Comparison of ENCODE assay signal across 11 cellular contexts in the genomic region with DNA sequence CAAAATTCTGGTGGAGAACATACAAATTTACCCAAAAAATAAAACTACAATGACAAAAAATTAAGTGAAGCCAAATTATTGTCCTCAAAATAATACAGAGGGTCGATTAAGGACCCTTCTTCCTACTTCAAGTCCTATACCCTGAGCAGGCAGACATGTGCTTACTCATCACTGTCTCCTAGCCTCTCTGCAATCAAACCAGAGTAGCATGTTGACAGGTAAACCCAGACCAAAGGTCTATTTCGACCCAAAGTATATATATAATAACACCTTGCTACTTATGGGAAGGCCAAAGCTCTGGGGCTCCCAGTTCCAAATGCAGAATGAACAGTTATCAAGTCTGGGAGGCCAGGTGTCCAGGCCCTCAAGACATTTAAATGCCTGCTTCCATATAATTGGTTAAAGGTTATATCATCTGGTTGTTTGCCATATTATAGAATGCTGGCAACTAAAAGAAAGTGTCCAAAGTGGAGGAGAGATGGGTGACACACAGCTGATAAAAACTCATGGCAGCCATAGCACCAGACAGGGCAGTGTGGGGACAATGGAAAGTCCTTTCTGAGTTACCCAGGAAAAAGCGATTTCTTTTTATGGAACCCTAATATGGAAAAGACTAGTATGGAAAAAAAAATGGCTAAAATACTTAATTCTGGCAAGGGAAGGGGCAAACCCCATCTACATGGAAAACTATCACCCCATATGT. TPM values are rescaled to one million over a fixed set of nuclear protein-coding genes. Genes with fewer than 3 reads are reported as not detected.
DNase-seq lines count a peak whose midpoint lies in the region; ATAC-seq and TF ChIP-seq lines count a peak whose summit lies in the region.
"Had no signal": no experiment of that assay in that cellular context is flagged by ENCODE, and none has a peak within 500 bp of the region (broad histone marks: within the 10 kb centered on the region; RNA-seq: fewer than 3 reads in every experiment).

No MANE protein-coding gene starts in this region.

- peaks cover 69% of the 10 kb centered on the region for H3K4me1 Mint-ChIP-seq in activated CD4-positive, alpha-beta T cell treated with anti-CD3 and anti-CD28 coated beads, Interleukin-2, amount 10 ng/mL, durations not matched to agents 24 days and 14 days
- H3K4me1 Mint-ChIP-seq in central memory CD8-positive, alpha-beta T cell, result peaks cover 67% of the 10 kb centered on the region

- H3K4me3 ChIP-seq in spleen (no peak overlapping the region), HAP-1 (no peak overlapping the region)

- H3K4me3 Mint-ChIP-seq in activated CD4-positive, alpha-beta T cell treated with anti-CD3 and anti-CD28 coated beads, Interleukin-2, amount 10 ng/mL, durations not matched to agents 24 days and 14 days, result peak overlapping the region; percentile 55
- peak overlapping the region; percentile 6 for H3K4me3 Mint-ChIP-seq in central memory CD8-positive, alpha-beta T cell

- DNase-seq in activated CD4-positive, alpha-beta T cell treated with anti-CD3 and anti-CD28 coated beads, Interleukin-2, amount 10 ng/mL, durations not matched to agents 24 days and 14 days, result no peak
- no peak for DNase-seq in activated CD4-positive, alpha-beta T cell treated with anti-CD3 and anti-CD28 coated beads for 1 hour
- DNase-seq in central memory CD8-positive, alpha-beta T cell (ENCODE audit: low spot score in 2 of 2), result no peak
- DNase-seq in spleen (no peak), HAP-1 (ENCODE audit: low spot score in 2 of 2) (no peak), mesenteric fat pad (ENCODE audit: low spot score) (no peak)
- DNase-seq: NCI-H2107 had no signal

- peaks cover 57% of the 10 kb centered on the region for H3K36me3 Mint-ChIP-seq in activated CD4-positive, alpha-beta T cell treated with anti-CD3 and anti-CD28 coated beads, Interleukin-2, amount 10 ng/mL, durations not matched to agents 24 days and 14 days (ENCODE audit: low read depth)
- H3K36me3 Mint-ChIP-seq in central memory CD8-positive, alpha-beta T cell (ENCODE audit: insufficient read depth), result peaks cover 23% of the 10 kb centered on the region

- in situ Hi-C loops in HAP-1 (cut with MboI; ENCODE audit: low sequenced_read_pairs), result no loop called here

- no peaks in the 10 kb centered on the region for H3K27me3 ChIP-seq in spleen (replicated peaks in 1 of 7)
- H3K27me3 ChIP-seq in HAP-1 (ENCODE audit: low read depth), result no peaks in the 10 kb centered on the region

- WGBS in spleen, 5 donors, result 83 to 92% (median 91%) methylated on average over 3 of the region's 3 CpGs

- no peaks in the 10 kb centered on the region for H3K9me3 Mint-ChIP-seq in activated CD4-positive, alpha-beta T cell treated with anti-CD3 and anti-CD28 coated beads, Interleukin-2, amount 10 ng/mL, durations not matched to agents 24 days and 14 days
- H3K9me3 Mint-ChIP-seq in central memory CD8-positive, alpha-beta T cell, result no peaks in the 10 kb centered on the region
- H3K9me3 Mint-ChIP-seq: IgD-negative memory B cell had no signal

- intact Hi-C loops in activated CD4-positive, alpha-beta T cell treated with anti-CD3 and anti-CD28 coated beads, Interleukin-2, amount 10 ng/mL, durations not matched to agents 24 days and 14 days (cut with micrococcal nuclease), result loop anchor here (1.0 to 5.0 kb wide), 6 partner anchors 10 to 1729 kb away; no protein-coding TSS in a partner anchor
- intact Hi-C loops in spleen (cut with DNase I; ENCODE audit: low total_unique reads), result loop anchor here (10.0 kb wide), 1 partner anchor 48 kb away; no protein-coding TSS in a partner anchor

- TF ChIP-seq CTCF in spleen (IDR thresholded peaks at IDR 0.05 in 8 of 11, conservative IDR thresholded peaks at IDR 0.05 in 3 of 11), result no peak

- peaks cover 0 to 56% (median 7%) of the 10 kb centered on the region in 6 donors for H3K36me3 ChIP-seq in spleen
- peaks cover 10% of the 10 kb centered on the region for H3K36me3 ChIP-seq in HAP-1 (replicated peaks)

- H3K27ac ChIP-seq in spleen, result peak overlapping the region in 6 of 8 donors; percentile 56 to 85 (median 76)
- H3K27ac ChIP-seq: RWPE1 had no signal

- H3K27ac Mint-ChIP-seq in activated CD4-positive, alpha-beta T cell treated with anti-CD3 and anti-CD28 coated beads, Interleukin-2, amount 10 ng/mL, durations not matched to agents 24 days and 14 days, result peak overlapping the region; percentile 86
- peak overlapping the region; percentile 70 for H3K27ac Mint-ChIP-seq in central memory CD8-positive, alpha-beta T cell (ENCODE audit: low read depth)
- H3K27ac Mint-ChIP-seq: IgD-negative memory B cell had no signal

- no peak for TF ChIP-seq POLR2A in spleen (IDR thresholded peaks at IDR 0.05)

- ATAC-seq in HG02642 (IDR thresholded peaks at IDR 0.05; ENCODE audit: poor library complexity, unreplicated experiment) (peak; percentile 11), SK-N-SH treated with all-trans-retinoic acid at 6 μM for 48 hours (no peak; the same call in 2 of the 3 replicates)
- no peak for ATAC-seq in central memory CD8-positive, alpha-beta T cell (replicated peaks; ENCODE audit: extremely low read depth, poor library complexity, severe bottlenecking)

- H3K9me3 ChIP-seq in spleen (no peaks in the 10 kb centered on the region), HAP-1 (no peaks in the 10 kb centered on the region)

- H3K27me3 Mint-ChIP-seq in activated CD4-positive, alpha-beta T cell treated with anti-CD3 and anti-CD28 coated beads, Interleukin-2, amount 10 ng/mL, durations not matched to agents 24 days and 14 days, result no peaks in the 10 kb centered on the region
- no peaks in the 10 kb centered on the region for H3K27me3 Mint-ChIP-seq in central memory CD8-positive, alpha-beta T cell
- H3K27me3 Mint-ChIP-seq: IgD-negative memory B cell had no signal

- H3K4me1 ChIP-seq in spleen (peaks cover 29 to 93% (median 67%) of the 10 kb centered on the region in 6 donors), HAP-1 (no peaks in the 10 kb centered on the region)

TF ChIP-seq in SK-N-SH treated with all-trans-retinoic acid at 6 μM for 48 hours, 23 proteins besides CTCF, POLR2A, EP300 and RAD21:
- TF ChIP-seq, protein P1, sequence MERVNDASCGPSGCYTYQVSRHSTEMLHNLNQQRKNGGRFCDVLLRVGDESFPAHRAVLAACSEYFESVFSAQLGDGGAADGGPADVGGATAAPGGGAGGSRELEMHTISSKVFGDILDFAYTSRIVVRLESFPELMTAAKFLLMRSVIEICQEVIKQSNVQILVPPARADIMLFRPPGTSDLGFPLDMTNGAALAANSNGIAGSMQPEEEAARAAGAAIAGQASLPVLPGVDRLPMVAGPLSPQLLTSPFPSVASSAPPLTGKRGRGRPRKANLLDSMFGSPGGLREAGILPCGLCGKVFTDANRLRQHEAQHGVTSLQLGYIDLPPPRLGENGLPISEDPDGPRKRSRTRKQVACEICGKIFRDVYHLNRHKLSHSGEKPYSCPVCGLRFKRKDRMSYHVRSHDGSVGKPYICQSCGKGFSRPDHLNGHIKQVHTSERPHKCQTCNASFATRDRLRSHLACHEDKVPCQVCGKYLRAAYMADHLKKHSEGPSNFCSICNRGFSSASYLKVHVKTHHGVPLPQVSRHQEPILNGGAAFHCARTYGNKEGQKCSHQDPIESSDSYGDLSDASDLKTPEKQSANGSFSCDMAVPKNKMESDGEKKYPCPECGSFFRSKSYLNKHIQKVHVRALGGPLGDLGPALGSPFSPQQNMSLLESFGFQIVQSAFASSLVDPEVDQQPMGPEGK (CRISPR knock-in tag; IDR thresholded peaks at IDR 0.05; ENCODE audit: borderline replicate concordance), result no peak
- TF ChIP-seq CSDC2 (CRISPR knock-in tag; IDR thresholded peaks at IDR 0.05) (no peak), POU6F1 (CRISPR knock-in tag; IDR thresholded peaks at IDR 0.05; ENCODE audit: borderline replicate concordance, low read depth) (no peak), BACH2 (CRISPR knock-in tag; IDR thresholded peaks at IDR 0.05; ENCODE audit: borderline replicate concordance) (no peak), TSHZ2 (CRISPR knock-in tag; IDR thresholded peaks at IDR 0.05) (no peak)

RNA-seq across cellular contexts. Expression of gene N4BP1, which starts 53.6 kb away (rescaled TPM):
- 41.8 and 44.4 TPM in 2 replicates for total RNA-seq in activated CD4-positive, alpha-beta T cell treated with anti-CD3 and anti-CD28 coated beads, Interleukin-2, amount 10 ng/mL, durations not matched to agents 24 days and 14 days
- total RNA-seq in spleen, result 10 to 100 TPM; 40.0 to 65.9 (median 48.6) TPM
- 10 to 100 TPM in 1 of 3 donors, 1 to 10 TPM in 2; 6.6 to 12.2 (median 7.8) TPM for polyA plus RNA-seq in spleen
- 44.8 TPM for total RNA-seq in mesenteric fat pad
